In the genomic region with DNA sequence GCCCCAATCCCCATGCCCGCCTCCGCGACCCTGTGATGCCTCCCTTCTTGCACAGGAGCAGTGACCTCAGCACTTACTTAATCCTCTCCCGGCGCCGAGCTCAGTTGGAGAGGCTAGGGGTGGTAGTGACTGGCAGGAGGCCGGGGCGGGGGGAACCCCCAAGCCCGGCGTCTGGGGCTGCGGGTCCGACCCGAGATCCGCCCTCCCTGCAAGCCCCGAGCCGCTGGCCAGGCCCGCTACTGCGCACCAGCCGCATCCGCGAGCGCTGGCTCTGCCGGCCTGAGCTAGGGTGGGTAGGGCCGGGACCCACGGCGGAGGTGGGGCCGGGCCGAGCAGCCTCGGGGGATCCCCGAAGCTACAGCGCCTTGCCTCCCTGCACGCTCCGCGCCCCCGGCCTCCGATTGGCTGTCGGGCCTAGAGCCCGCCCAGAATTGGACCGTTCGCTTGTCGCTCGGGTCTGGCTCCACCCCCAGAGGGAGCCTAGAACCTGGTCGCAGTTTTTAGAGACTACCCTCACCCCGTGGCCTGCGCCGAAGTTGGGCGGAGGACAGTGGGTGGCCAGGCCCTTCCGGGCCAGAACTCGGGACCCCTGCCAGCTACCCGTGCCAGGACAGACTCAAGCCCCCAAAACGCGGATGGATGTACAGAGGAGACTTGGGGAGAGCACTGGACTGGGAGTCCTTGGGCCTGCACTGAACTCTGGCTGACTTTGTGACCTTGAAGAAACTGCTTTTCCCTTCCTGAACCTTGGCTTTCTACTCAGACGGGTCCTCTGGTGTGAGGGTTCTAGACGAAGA, we compare ENCODE assay signal across 8 cellular contexts. TPM values are rescaled to one million over a fixed set of nuclear protein-coding genes. Genes with fewer than 3 reads are reported as not detected.
DNase-seq lines count a peak whose midpoint lies in the region; ATAC-seq and TF ChIP-seq lines count a peak whose summit lies in the region.

TSS of gene C3orf18 (minus strand) at position 362 of the 797 bp plus-strand sequence. CDS start 2,048 bp downstream, outside the sequence.

- H3K27me3 ChIP-seq in DOHH2 (ENCODE audit: control insufficient read depth, low read length), result peaks cover 22% of the 10 kb centered on the region
- H3K27me3 ChIP-seq in ovary, result no peaks in the 10 kb centered on the region
- H3K27me3 ChIP-seq in thymus (ENCODE audit: control insufficient read depth, insufficient read depth), result no peaks in the 10 kb centered on the region

- H3K36me3 ChIP-seq in DOHH2 (ENCODE audit: control insufficient read depth, low read length), result peaks cover 4% of the 10 kb centered on the region
- no peaks in the 10 kb centered on the region for H3K36me3 ChIP-seq in ovary
- peaks cover 3% of the 10 kb centered on the region for H3K36me3 ChIP-seq in thymus (ENCODE audit: control insufficient read depth, insufficient read depth)

- H3K9me2 ChIP-seq in DOHH2 (replicated peaks; ENCODE audit: control insufficient read depth, low read length), result no peaks in the 10 kb centered on the region

- peaks cover 32% of the 10 kb centered on the region for H3K36me3 Mint-ChIP-seq in activated naive CD8-positive, alpha-beta T cell treated with anti-CD3 and anti-CD28 coated beads for 36 hours

- no peak for TF ChIP-seq EP300 in ovary (IDR thresholded peaks at IDR 0.05)

- TF ChIP-seq CTCF in DOHH2 (IDR thresholded peaks at IDR 0.05; ENCODE audit: low read depth, low read length, poor library complexity, severe bottlenecking), result no peak
- no peak for TF ChIP-seq CTCF in ovary (IDR thresholded peaks at IDR 0.05)

- peak; percentile 74 for ATAC-seq in GM21737 (IDR thresholded peaks at IDR 0.05; ENCODE audit: unreplicated experiment)
- ATAC-seq in Right ventricle myocardium superior (ENCODE audit: poor library complexity), result peak; percentile 83

- H3K4me1 Mint-ChIP-seq in activated naive CD8-positive, alpha-beta T cell treated with anti-CD3 and anti-CD28 coated beads for 36 hours, result peaks cover 38% of the 10 kb centered on the region

- H3K9me3 ChIP-seq in DOHH2 (ENCODE audit: control insufficient read depth, insufficient read depth, low read length), result no peaks in the 10 kb centered on the region
- H3K9me3 ChIP-seq in ovary, result no peaks in the 10 kb centered on the region
- no peaks in the 10 kb centered on the region for H3K9me3 ChIP-seq in thymus (ENCODE audit: control insufficient read depth)

- 1 to 5% (median 2%) methylated on average over 20 to 54 of the region's 54 CpGs for WGBS in ovary, 3 donors
- WGBS in thymus, result 6% methylated on average over 54 of the region's 54 CpGs

- H3K4me1 ChIP-seq in DOHH2 (ENCODE audit: control insufficient read depth, low read length), result peaks cover 27% of the 10 kb centered on the region
- H3K4me1 ChIP-seq in ovary (ENCODE audit: insufficient read depth), result peaks cover 13% of the 10 kb centered on the region
- H3K4me1 ChIP-seq in thymus (ENCODE audit: control insufficient read depth, insufficient read depth, low read length), result peaks cover 16% of the 10 kb centered on the region

- no peaks in the 10 kb centered on the region for H4K20me1 ChIP-seq in DOHH2 (ENCODE audit: control insufficient read depth, insufficient read depth, low read depth, low read length)

- intact Hi-C loops in Right ventricle myocardium superior (cut with DNase I), result no loop called here
- intact Hi-C loops in ovary (cut with DNase I), result no loop called here

- peak within 1 kb of the TSS; percentile 93 for H3K4me3 Mint-ChIP-seq in activated naive CD8-positive, alpha-beta T cell treated with anti-CD3 and anti-CD28 coated beads for 36 hours

- H3K4me3 ChIP-seq in DOHH2 (ENCODE audit: low read length) (peak within 1 kb of the TSS; percentile 85), ovary (peak within 1 kb of the TSS; percentile 71), thymus (ENCODE audit: low read length) (peak within 1 kb of the TSS; percentile 64)

- no peak for TF ChIP-seq POLR2A in ovary (IDR thresholded peaks at IDR 0.05)

- peak within 1 kb of the TSS; percentile 74 for H3K4me2 ChIP-seq in DOHH2 (ENCODE audit: low read length)

- H3K79me2 ChIP-seq in DOHH2 (ENCODE audit: control insufficient read depth, low read length), result peaks cover 10% of the 10 kb centered on the region

- no peaks in the 10 kb centered on the region for H3F3A ChIP-seq in DOHH2 (ENCODE audit: control insufficient read depth, insufficient read depth)

- H3K27me3 Mint-ChIP-seq in activated naive CD8-positive, alpha-beta T cell treated with anti-CD3 and anti-CD28 coated beads for 36 hours, result no peaks in the 10 kb centered on the region

- H3K9me3 Mint-ChIP-seq in activated naive CD8-positive, alpha-beta T cell treated with anti-CD3 and anti-CD28 coated beads for 36 hours, result no peaks in the 10 kb centered on the region

- no peak within 1 kb of the TSS for H3K27ac ChIP-seq in DOHH2 (ENCODE audit: low read depth, low read length)
- peak within 1 kb of the TSS; percentile 32 to 84 for H3K27ac ChIP-seq in ovary
- peak within 1 kb of the TSS; percentile 38 for H3K27ac ChIP-seq in thymus (ENCODE audit: low read depth)

- DNase-seq in LHCN-M2 (ENCODE audit: low read depth), result peak; percentile 88
- peak; percentile 85 for DNase-seq in SKM-1 treated with dmso at 0.1 percent for 144 hours (lab: John Stamatoyannopoulos, UW; ENCODE audit: unreplicated experiment)
- peak; percentile 98 for DNase-seq in activated naive CD8-positive, alpha-beta T cell treated with anti-CD3 and anti-CD28 coated beads for 36 hours
- peak; percentile 97 for DNase-seq in Right ventricle myocardium superior
- peak; percentile 93 to 95 (median 94) for DNase-seq in ovary

- H3K27ac Mint-ChIP-seq in activated naive CD8-positive, alpha-beta T cell treated with anti-CD3 and anti-CD28 coated beads for 36 hours, result peak within 1 kb of the TSS; percentile 99

RNA-seq across cellular contexts. Expression of gene C3orf18, which starts in this region (rescaled TPM):
- total RNA-seq in LHCN-M2 (2014; rRNA removed) (15.1 and 18.7 TPM in 2 replicates), Right ventricle myocardium superior (53.1 TPM), ovary (10 to 100 TPM; 10.7 to 24.1 (median 17.7) TPM)
- 9.4 TPM for polyA plus RNA-seq in LHCN-M2 (2012)
- 10 to 100 TPM; 15.9 to 17.1 TPM for total RNA-seq in activated naive CD8-positive, alpha-beta T cell treated with anti-CD3 and anti-CD28 coated beads for 36 hours
- polyA plus RNA-seq in ovary (10 to 100 TPM; 13.0 to 17.5 TPM), thymus (4.3 TPM)
